ENCODE assay signal across 30 cellular contexts in genomic region chr6:104984831-104985230, GRCh38. TPM values are rescaled to one million over a fixed set of nuclear protein-coding genes. Genes with fewer than 3 reads are reported as not detected.
"Had no signal": no experiment of that assay in that cellular context is flagged by ENCODE, and none has a peak within 500 bp of the region (broad histone marks: within the 10 kb centered on the region; RNA-seq: fewer than 3 reads in every experiment).

No MANE protein-coding gene starts in this region.

- H3K36me3 Mint-ChIP-seq: stimulated activated effector memory CD8-positive, alpha-beta T cell treated with anti-CD3 and anti-CD28 coated beads, Interleukin-12 subunit alpha, Interleukin-12 subunit beta, amount 100 ng/mL, for 72 hours; stimulated activated memory B cell treated with anti-CD40 and anti-IgM and Interleukin-4, amounts not matched to agents 10 μg/mL and 1 μg/mL and 100 μg/mL, for 72 hours; stimulated activated naive B cell treated with anti-CD40 and anti-IgM and Interleukin-4, amounts not matched to agents 10 μg/mL and 1 μg/mL and 100 μg/mL, for 72 hours had no signal

- H3K27me3 Mint-ChIP-seq: stimulated activated naive CD8-positive, alpha-beta T cell treated with anti-CD3 and anti-CD28 coated beads, Interleukin-15, Interleukin-2, amounts not matched to agents 100 ng/mL and 50 ng/mL, for 24 hours; type B pancreatic cell had no signal

- H3K27ac Mint-ChIP-seq: stimulated activated effector memory CD8-positive, alpha-beta T cell treated with anti-CD3 and anti-CD28 coated beads, Interleukin-12 subunit alpha, Interleukin-12 subunit beta, amount 100 ng/mL, for 72 hours; stimulated activated memory B cell treated with anti-CD40 and anti-IgM and Interleukin-4, amounts not matched to agents 10 μg/mL and 1 μg/mL and 100 μg/mL, for 72 hours; stimulated activated naive B cell treated with anti-CD40 and anti-IgM and Interleukin-4, amounts not matched to agents 10 μg/mL and 1 μg/mL and 100 μg/mL, for 72 hours; stimulated activated naive CD8-positive, alpha-beta T cell treated with anti-CD3 and anti-CD28 coated beads, Interleukin-15, amount 100 ng/mL, for 72 hours; stimulated activated naive CD8-positive, alpha-beta T cell treated with anti-CD3 and anti-CD28 coated beads, Interleukin-15, Interleukin-2, amounts not matched to agents 100 ng/mL and 50 ng/mL, for 24 hours; type B pancreatic cell had no signal

- DNase-seq: stimulated activated CD4-positive, alpha-beta T cell treated with anti-CD3 and anti-CD28 coated beads, Interleukin-2, amount 100 ng/mL, for 48 hours; stimulated activated CD4-positive, alpha-beta T cell treated with anti-CD3 and anti-CD28 coated beads, Interleukin-4, amount 100 ng/mL, for 1 hour; stimulated activated CD4-positive, alpha-beta T cell treated with anti-CD3 and anti-CD28 coated beads, Interleukin-4, amount 100 ng/mL, for 24 hours; stimulated activated CD4-positive, alpha-beta T cell treated with anti-CD3 and anti-CD28 coated beads, Interleukin-4, amount 100 ng/mL, for 4 hours; stimulated activated CD8-positive, alpha-beta memory T cell treated with anti-CD3 and anti-CD28 coated beads, Interleukin-4, amount 100 ng/mL, for 48 hours; stimulated activated naive B cell treated with anti-CD40 and anti-IgM and Interleukin-4, amounts not matched to agents 10 μg/mL and 1 μg/mL and 100 μg/mL, for 72 hours; stimulated activated naive CD4-positive, alpha-beta T cell; stimulated activated naive CD4-positive, alpha-beta T cell treated with Interleukin-2 at 50 U/mL for 16 hours; stimulated activated naive CD8-positive, alpha-beta T cell treated with anti-CD3 and anti-CD28 coated beads, Interleukin-15, amount 100 ng/mL, for 72 hours; stimulated activated naive CD8-positive, alpha-beta T cell treated with anti-CD3 and anti-CD28 coated beads, Interleukin-15, Interleukin-2, amounts not matched to agents 100 U/mL and 50 U/mL, for 24 hours; stomach; substantia nigra; testis; thyroid gland; tibial artery; transverse colon; upper lobe of left lung; upper lobe of right lung; uterus had no signal

- H3K27me3 ChIP-seq: stomach, suprapubic skin, testis, thyroid gland, tibial artery, tibial nerve, transverse colon, upper lobe of left lung, upper lobe of right lung, uterus, vagina had no signal

- H3K9me3 ChIP-seq: stomach, suprapubic skin, testis, thoracic aorta, thyroid gland, tibial artery, tibial nerve, transverse colon, upper lobe of left lung, upper lobe of right lung, uterus, vagina had no signal

- H3K27ac ChIP-seq: stomach, suprapubic skin, testis, thoracic aorta, thyroid gland, tibial artery, tibial nerve, transverse colon, upper lobe of left lung, upper lobe of right lung, uterus, vagina had no signal

- H3K36me3 ChIP-seq: stomach, suprapubic skin, thoracic aorta, thyroid gland, tibial artery, tibial nerve, transverse colon, upper lobe of left lung, upper lobe of right lung, uterus, vagina had no signal

- H3K4me1 Mint-ChIP-seq: stimulated activated effector memory CD8-positive, alpha-beta T cell treated with anti-CD3 and anti-CD28 coated beads, Interleukin-12 subunit alpha, Interleukin-12 subunit beta, amount 100 ng/mL, for 72 hours; stimulated activated memory B cell treated with anti-CD40 and anti-IgM and Interleukin-4, amounts not matched to agents 10 μg/mL and 1 μg/mL and 100 μg/mL, for 72 hours; stimulated activated naive B cell treated with anti-CD40 and anti-IgM and Interleukin-4, amounts not matched to agents 10 μg/mL and 1 μg/mL and 100 μg/mL, for 72 hours; stimulated activated naive CD8-positive, alpha-beta T cell treated with anti-CD3 and anti-CD28 coated beads, Interleukin-15, amount 100 ng/mL, for 72 hours had no signal

- H3K4me3 Mint-ChIP-seq: stimulated activated effector memory CD8-positive, alpha-beta T cell treated with anti-CD3 and anti-CD28 coated beads, Interleukin-12 subunit alpha, Interleukin-12 subunit beta, amount 100 ng/mL, for 72 hours; stimulated activated memory B cell treated with anti-CD40 and anti-IgM and Interleukin-4, amounts not matched to agents 10 μg/mL and 1 μg/mL and 100 μg/mL, for 72 hours; stimulated activated naive B cell treated with anti-CD40 and anti-IgM and Interleukin-4, amounts not matched to agents 10 μg/mL and 1 μg/mL and 100 μg/mL, for 72 hours; stimulated activated naive CD8-positive, alpha-beta T cell treated with anti-CD3 and anti-CD28 coated beads, Interleukin-15, amount 100 ng/mL, for 72 hours; stimulated activated naive CD8-positive, alpha-beta T cell treated with anti-CD3 and anti-CD28 coated beads, Interleukin-15, Interleukin-2, amounts not matched to agents 100 ng/mL and 50 ng/mL, for 24 hours; type B pancreatic cell had no signal

- H3K9me3 Mint-ChIP-seq: stimulated activated effector memory CD8-positive, alpha-beta T cell treated with anti-CD3 and anti-CD28 coated beads, Interleukin-12 subunit alpha, Interleukin-12 subunit beta, amount 100 ng/mL, for 72 hours; stimulated activated memory B cell treated with anti-CD40 and anti-IgM and Interleukin-4, amounts not matched to agents 10 μg/mL and 1 μg/mL and 100 μg/mL, for 72 hours; stimulated activated naive B cell treated with anti-CD40 and anti-IgM and Interleukin-4, amounts not matched to agents 10 μg/mL and 1 μg/mL and 100 μg/mL, for 72 hours; stimulated activated naive CD8-positive, alpha-beta T cell treated with anti-CD3 and anti-CD28 coated beads, Interleukin-15, Interleukin-2, amounts not matched to agents 100 ng/mL and 50 ng/mL, for 24 hours; type B pancreatic cell had no signal

- H3K4me3 ChIP-seq: stomach, suprapubic skin, testis, thoracic aorta, thyroid gland, tibial artery, tibial nerve, transverse colon, upper lobe of left lung, upper lobe of right lung, uterus, vagina had no signal

- H3K4me1 ChIP-seq: stomach, suprapubic skin, testis, thyroid gland, tibial artery, tibial nerve, transverse colon, upper lobe of left lung, upper lobe of right lung, uterus, vagina had no signal

- ATAC-seq: stimulated activated effector memory CD8-positive, alpha-beta T cell treated with anti-CD3 and anti-CD28 coated beads, Interleukin-12 subunit alpha, Interleukin-12 subunit beta, amount 100 ng/mL, for 72 hours; stimulated activated memory B cell treated with anti-CD40 and anti-IgM and Interleukin-4, amounts not matched to agents 10 μg/mL and 1 μg/mL and 100 μg/mL, for 72 hours; stimulated activated naive B cell treated with anti-CD40 and anti-IgM and Interleukin-4, amounts not matched to agents 10 μg/mL and 1 μg/mL and 100 μg/mL, for 72 hours; stimulated activated naive CD8-positive, alpha-beta T cell treated with anti-CD3 and anti-CD28 coated beads, Interleukin-15, amount 100 ng/mL, for 72 hours; stimulated activated naive CD8-positive, alpha-beta T cell treated with anti-CD3 and anti-CD28 coated beads, Interleukin-15, Interleukin-2, amounts not matched to agents 100 U/mL and 50 U/mL, for 24 hours; upper lobe of right lung had no signal

RNA-seq across cellular contexts. Expression of gene LIN28B, which starts 27.9 kb away (rescaled TPM):
- total RNA-seq: stomach, subcutaneous adipose tissue, suprapubic skin, thoracic aorta, tibial nerve, transverse colon, upper lobe of right lung, ureter, vagina had no signal
- polyA plus RNA-seq: stomach, urinary bladder had no signal
